ENCODE assay signal across 26 cellular contexts in genomic region chr1:183533617-183534174, GRCh38. TPM values are rescaled to one million over a fixed set of nuclear protein-coding genes. Genes with fewer than 3 reads are reported as not detected.
DNase-seq lines count a peak whose midpoint lies in the region; ATAC-seq and TF ChIP-seq lines count a peak whose summit lies in the region.
"Had no signal": no experiment of that assay in that cellular context is flagged by ENCODE, and none has a peak within 500 bp of the region (broad histone marks: within the 10 kb centered on the region; RNA-seq: fewer than 3 reads in every experiment).

No MANE protein-coding gene starts in this region.

- H3K27me3 Mint-ChIP-seq in activated CD8-positive, alpha-beta T cell treated with anti-CD3 and anti-CD28 coated beads for 36 hours: no peaks in the 10 kb centered on the region
- no peaks in the 10 kb centered on the region for H3K27me3 Mint-ChIP-seq in activated CD8-positive, alpha-beta T cell treated with anti-CD3 and anti-CD28 coated beads, Interleukin-2, amount 10 ng/mL, durations not matched to agents 7 days and 5 days (ENCODE audit: low read depth)
- no peaks in the 10 kb centered on the region for H3K27me3 Mint-ChIP-seq in type B pancreatic cell

- peak overlapping the region; percentile 63 for H3K27ac Mint-ChIP-seq in activated CD8-positive, alpha-beta T cell treated with anti-CD3 and anti-CD28 coated beads for 36 hours
- no peak overlapping the region for H3K27ac Mint-ChIP-seq in activated CD8-positive, alpha-beta T cell treated with anti-CD3 and anti-CD28 coated beads, Interleukin-2, amount 10 ng/mL, durations not matched to agents 7 days and 5 days
- H3K27ac Mint-ChIP-seq in type B pancreatic cell: peak overlapping the region; percentile 1
- H3K27ac Mint-ChIP-seq: GM23338, H9 had no signal

- intact Hi-C loops in activated CD8-positive, alpha-beta T cell treated with anti-CD3 and anti-CD28 coated beads for 36 hours (cut with micrococcal nuclease): no loop called here

- no peak for ATAC-seq in activated CD8-positive, alpha-beta T cell treated with anti-CD3 and anti-CD28 coated beads for 36 hours
- ATAC-seq in activated CD8-positive, alpha-beta T cell treated with anti-CD3 and anti-CD28 coated beads, Interleukin-2, amount 10 ng/mL, durations not matched to agents 7 days and 5 days: no peak
- no peak for ATAC-seq in GM21515 (IDR thresholded peaks at IDR 0.05; ENCODE audit: unreplicated experiment)
- ATAC-seq: GM23338 had no signal

- POLR2A ChIA-PET in activated CD8-positive, alpha-beta T cell treated with anti-CD3 and anti-CD28 coated beads for 36 hours (lab: Charles Lee): no interaction called here
- POLR2A ChIA-PET in activated CD8-positive, alpha-beta T cell treated with anti-CD3 and anti-CD28 coated beads, Interleukin-2, amount 10 ng/mL, durations not matched to agents 7 days and 5 days (lab: Charles Lee): no interaction called here

- CTCF ChIA-PET in activated CD8-positive, alpha-beta T cell treated with anti-CD3 and anti-CD28 coated beads for 36 hours (lab: Charles Lee): no interaction called here
- CTCF ChIA-PET in activated CD8-positive, alpha-beta T cell treated with anti-CD3 and anti-CD28 coated beads, Interleukin-2, amount 10 ng/mL, durations not matched to agents 7 days and 5 days (lab: Charles Lee): no interaction called here

- peaks cover 25% of the 10 kb centered on the region for H3K36me3 Mint-ChIP-seq in activated CD8-positive, alpha-beta T cell treated with anti-CD3 and anti-CD28 coated beads for 36 hours (ENCODE audit: low read depth)
- peaks cover 54% of the 10 kb centered on the region for H3K36me3 Mint-ChIP-seq in activated CD8-positive, alpha-beta T cell treated with anti-CD3 and anti-CD28 coated beads, Interleukin-2, amount 10 ng/mL, durations not matched to agents 7 days and 5 days (ENCODE audit: low read depth)
- H3K36me3 Mint-ChIP-seq in type B pancreatic cell: peaks cover 20% of the 10 kb centered on the region

- no peak overlapping the region for H3K4me3 Mint-ChIP-seq in activated CD8-positive, alpha-beta T cell treated with anti-CD3 and anti-CD28 coated beads for 36 hours
- no peak overlapping the region for H3K4me3 Mint-ChIP-seq in activated CD8-positive, alpha-beta T cell treated with anti-CD3 and anti-CD28 coated beads, Interleukin-2, amount 10 ng/mL, durations not matched to agents 7 days and 5 days
- no peak overlapping the region for H3K4me3 Mint-ChIP-seq in type B pancreatic cell
- H3K4me3 Mint-ChIP-seq: CD14-positive monocyte, GM23338, H9 had no signal

- no peak for DNase-seq in activated CD8-positive, alpha-beta T cell treated with anti-CD3 and anti-CD28 coated beads for 36 hours
- no peak for DNase-seq in activated CD8-positive, alpha-beta T cell treated with anti-CD3 and anti-CD28 coated beads, Interleukin-2, amount 10 ng/mL, durations not matched to agents 7 days and 5 days
- DNase-seq in NCI-H526 (lab: John Stamatoyannopoulos, UW) (peak; percentile 72 to 88), globus pallidus (ENCODE audit: low spot score) (peak; percentile 9), type B pancreatic cell (ENCODE audit: extremely low spot score, unreplicated experiment) (no peak), OCI-M1 (lab: John Stamatoyannopoulos, UW) (no peak)
- DNase-seq in stimulated activated CD4-positive, alpha-beta T cell treated with anti-CD3 and anti-CD28 coated beads, Interleukin-2, amount 100 ng/mL, for 24 hours: no peak
- DNase-seq: BE2C; DMS53; H9; KBM-7; MV-4-11; NCI-H1105 treated with DMSO at 0.1 percent for 48 hours; NCI-H146; NCI-H1930; NCI-H2107; NCI-H524; NCI-H82; NK-92 treated with Interleukin-12 subunit alpha and Interleukin-12 subunit beta, amount 100 ng/mL, for 24 hours; PC-9; Right ventricle myocardium superior; RPMI8226 had no signal

- peaks cover 5% of the 10 kb centered on the region for H3K4me1 Mint-ChIP-seq in activated CD8-positive, alpha-beta T cell treated with anti-CD3 and anti-CD28 coated beads for 36 hours (ENCODE audit: low read depth)
- H3K4me1 Mint-ChIP-seq in activated CD8-positive, alpha-beta T cell treated with anti-CD3 and anti-CD28 coated beads, Interleukin-2, amount 10 ng/mL, durations not matched to agents 7 days and 5 days (ENCODE audit: low read depth): no peaks in the 10 kb centered on the region
- H3K4me1 Mint-ChIP-seq in type B pancreatic cell (ENCODE audit: unreplicated experiment): no peaks in the 10 kb centered on the region
- H3K4me1 Mint-ChIP-seq: CD14-positive monocyte, GM23338, H9 had no signal

- TF ChIP-seq CTCF in activated CD8-positive, alpha-beta T cell treated with anti-CD3 and anti-CD28 coated beads for 36 hours (IDR thresholded peaks at IDR 0.05): no peak
- TF ChIP-seq CTCF in type B pancreatic cell (conservative IDR thresholded peaks at IDR 0.05): no peak

- H3K9me3 Mint-ChIP-seq in activated CD8-positive, alpha-beta T cell treated with anti-CD3 and anti-CD28 coated beads for 36 hours: no peaks in the 10 kb centered on the region
- no peaks in the 10 kb centered on the region for H3K9me3 Mint-ChIP-seq in activated CD8-positive, alpha-beta T cell treated with anti-CD3 and anti-CD28 coated beads, Interleukin-2, amount 10 ng/mL, durations not matched to agents 7 days and 5 days (ENCODE audit: insufficient read depth)
- no peaks in the 10 kb centered on the region for H3K9me3 Mint-ChIP-seq in type B pancreatic cell
- H3K9me3 Mint-ChIP-seq: CD14-positive monocyte, GM23338, H9 had no signal

RNA-seq across cellular contexts. Expression of gene NCF2, which starts 56.6 kb away (rescaled TPM):
- 1 to 10 TPM; 4.2 to 4.7 TPM for total RNA-seq in activated CD8-positive, alpha-beta T cell treated with anti-CD3 and anti-CD28 coated beads for 36 hours
- 10 to 100 TPM in 1 of 2 experiments, 1 to 10 TPM in 1; 9.2 to 10.3 TPM for total RNA-seq in activated CD8-positive, alpha-beta T cell treated with anti-CD3 and anti-CD28 coated beads, Interleukin-2, amount 10 ng/mL, durations not matched to agents 7 days and 5 days
- 0.68 and 2.2 TPM in 2 replicates for total RNA-seq in type B pancreatic cell (ENCODE audit: low replicate concordance)
- total RNA-seq: G401, GM23338, H9 had no signal

Comparison
In these comparisons a context has a peak if more than half of its experiments do, and no peak if none do; other contexts are left out.
1. DNase-seq: peak in NCI-H526 (2 of 2) and globus pallidus (single experiment); none in activated CD8-positive, alpha-beta T cell treated with anti-CD3 and anti-CD28 coated beads for 36 hours (single experiment), activated CD8-positive, alpha-beta T cell treated with anti-CD3 and anti-CD28 coated beads, Interleukin-2, amount 10 ng/mL, durations not matched to agents 7 days and 5 days (single experiment), type B pancreatic cell (single experiment), OCI-M1 (single experiment) and stimulated activated CD4-positive, alpha-beta T cell treated with anti-CD3 and anti-CD28 coated beads, Interleukin-2, amount 100 ng/mL, for 24 hours (0 of 2).